Comparison of ENCODE assay signal across 4 cellular contexts in the genomic region with DNA sequence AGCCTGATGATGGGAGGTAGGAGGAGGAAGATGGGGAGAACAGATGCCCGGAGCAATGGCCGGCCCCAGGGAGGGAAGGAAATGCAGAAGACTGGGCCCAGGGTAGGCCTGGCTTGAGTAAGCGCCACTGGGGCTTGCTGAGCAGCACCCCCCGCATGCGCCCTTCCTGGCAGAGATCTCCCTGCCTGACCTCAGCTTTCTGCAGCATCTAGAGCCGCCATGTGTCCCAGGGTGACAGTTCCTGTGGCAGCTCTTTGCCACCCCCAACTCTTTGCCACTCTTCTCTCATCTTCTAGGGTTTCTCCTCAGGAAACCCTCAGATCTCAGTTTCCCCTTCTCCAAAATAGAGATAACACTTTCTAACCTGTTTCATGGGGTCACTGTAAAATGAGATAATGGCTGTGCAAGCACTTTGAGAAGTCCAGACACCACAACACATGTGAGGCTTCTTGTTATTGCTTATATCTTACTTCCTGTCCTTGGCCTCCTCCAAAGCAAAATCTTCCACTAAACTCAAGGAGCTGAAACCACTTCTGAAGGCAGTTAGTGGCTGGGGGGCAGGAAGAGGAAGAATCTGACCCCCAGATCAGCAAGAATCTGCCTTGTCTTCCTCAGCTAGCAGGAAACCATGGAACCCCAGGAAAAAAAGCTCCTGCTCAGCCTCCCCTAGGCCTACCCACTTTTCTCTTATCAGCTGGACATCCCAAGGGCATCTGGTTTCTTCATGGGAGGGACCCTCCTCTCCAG.
TF ChIP-seq lines count a peak whose summit lies in the region.

No MANE protein-coding gene starts in this region.

TF ChIP-seq in SK-N-SH, 30 proteins besides CTCF, POLR2A, EP300 and RAD21:
- TF ChIP-seq JUND (IDR thresholded peaks at IDR 0.05) (no peak), RCOR1 (IDR thresholded peaks at IDR 0.05; ENCODE audit: low read length) (no peak), RFX5 (IDR thresholded peaks at IDR 0.05; ENCODE audit: low read length) (no peak), RXRA (IDR thresholded peaks at IDR 0.05; ENCODE audit: borderline replicate concordance, low read depth) (no peak), CHD2 (IDR thresholded peaks at IDR 0.05; ENCODE audit: low read length, partially characterized antibody) (no peak)
- TF ChIP-seq, protein P1, sequence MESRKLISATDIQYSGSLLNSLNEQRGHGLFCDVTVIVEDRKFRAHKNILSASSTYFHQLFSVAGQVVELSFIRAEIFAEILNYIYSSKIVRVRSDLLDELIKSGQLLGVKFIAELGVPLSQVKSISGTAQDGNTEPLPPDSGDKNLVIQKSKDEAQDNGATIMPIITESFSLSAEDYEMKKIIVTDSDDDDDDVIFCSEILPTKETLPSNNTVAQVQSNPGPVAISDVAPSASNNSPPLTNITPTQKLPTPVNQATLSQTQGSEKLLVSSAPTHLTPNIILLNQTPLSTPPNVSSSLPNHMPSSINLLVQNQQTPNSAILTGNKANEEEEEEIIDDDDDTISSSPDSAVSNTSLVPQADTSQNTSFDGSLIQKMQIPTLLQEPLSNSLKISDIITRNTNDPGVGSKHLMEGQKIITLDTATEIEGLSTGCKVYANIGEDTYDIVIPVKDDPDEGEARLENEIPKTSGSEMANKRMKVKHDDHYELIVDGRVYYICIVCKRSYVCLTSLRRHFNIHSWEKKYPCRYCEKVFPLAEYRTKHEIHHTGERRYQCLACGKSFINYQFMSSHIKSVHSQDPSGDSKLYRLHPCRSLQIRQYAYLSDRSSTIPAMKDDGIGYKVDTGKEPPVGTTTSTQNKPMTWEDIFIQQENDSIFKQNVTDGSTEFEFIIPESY (IDR thresholded peaks at IDR 0.05; ENCODE audit: borderline replicate concordance, low read depth): no peak
- TF ChIP-seq, protein P2, sequence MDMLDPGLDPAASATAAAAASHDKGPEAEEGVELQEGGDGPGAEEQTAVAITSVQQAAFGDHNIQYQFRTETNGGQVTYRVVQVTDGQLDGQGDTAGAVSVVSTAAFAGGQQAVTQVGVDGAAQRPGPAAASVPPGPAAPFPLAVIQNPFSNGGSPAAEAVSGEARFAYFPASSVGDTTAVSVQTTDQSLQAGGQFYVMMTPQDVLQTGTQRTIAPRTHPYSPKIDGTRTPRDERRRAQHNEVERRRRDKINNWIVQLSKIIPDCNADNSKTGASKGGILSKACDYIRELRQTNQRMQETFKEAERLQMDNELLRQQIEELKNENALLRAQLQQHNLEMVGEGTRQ (IDR thresholded peaks at IDR 0.05; ENCODE audit: borderline replicate concordance, low read depth, low read length): no peak

TF ChIP-seq in SK-N-SH treated with all-trans-retinoic acid at 6 μM for 48 hours, 23 proteins besides CTCF, POLR2A, EP300 and RAD21:
- no peak for TF ChIP-seq BACH2 (CRISPR knock-in tag; IDR thresholded peaks at IDR 0.05; ENCODE audit: borderline replicate concordance)
- no peak for TF ChIP-seq ZNF70 (CRISPR knock-in tag; IDR thresholded peaks at IDR 0.05)
- TF ChIP-seq TCF4 (CRISPR knock-in tag; IDR thresholded peaks at IDR 0.05; ENCODE audit: borderline replicate concordance): no peak
- TF ChIP-seq, protein P3, sequence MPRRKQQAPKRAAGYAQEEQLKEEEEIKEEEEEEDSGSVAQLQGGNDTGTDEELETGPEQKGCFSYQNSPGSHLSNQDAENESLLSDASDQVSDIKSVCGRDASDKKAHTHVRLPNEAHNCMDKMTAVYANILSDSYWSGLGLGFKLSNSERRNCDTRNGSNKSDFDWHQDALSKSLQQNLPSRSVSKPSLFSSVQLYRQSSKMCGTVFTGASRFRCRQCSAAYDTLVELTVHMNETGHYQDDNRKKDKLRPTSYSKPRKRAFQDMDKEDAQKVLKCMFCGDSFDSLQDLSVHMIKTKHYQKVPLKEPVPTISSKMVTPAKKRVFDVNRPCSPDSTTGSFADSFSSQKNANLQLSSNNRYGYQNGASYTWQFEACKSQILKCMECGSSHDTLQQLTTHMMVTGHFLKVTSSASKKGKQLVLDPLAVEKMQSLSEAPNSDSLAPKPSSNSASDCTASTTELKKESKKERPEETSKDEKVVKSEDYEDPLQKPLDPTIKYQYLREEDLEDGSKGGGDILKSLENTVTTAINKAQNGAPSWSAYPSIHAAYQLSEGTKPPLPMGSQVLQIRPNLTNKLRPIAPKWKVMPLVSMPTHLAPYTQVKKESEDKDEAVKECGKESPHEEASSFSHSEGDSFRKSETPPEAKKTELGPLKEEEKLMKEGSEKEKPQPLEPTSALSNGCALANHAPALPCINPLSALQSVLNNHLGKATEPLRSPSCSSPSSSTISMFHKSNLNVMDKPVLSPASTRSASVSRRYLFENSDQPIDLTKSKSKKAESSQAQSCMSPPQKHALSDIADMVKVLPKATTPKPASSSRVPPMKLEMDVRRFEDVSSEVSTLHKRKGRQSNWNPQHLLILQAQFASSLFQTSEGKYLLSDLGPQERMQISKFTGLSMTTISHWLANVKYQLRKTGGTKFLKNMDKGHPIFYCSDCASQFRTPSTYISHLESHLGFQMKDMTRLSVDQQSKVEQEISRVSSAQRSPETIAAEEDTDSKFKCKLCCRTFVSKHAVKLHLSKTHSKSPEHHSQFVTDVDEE (CRISPR knock-in tag; IDR thresholded peaks at IDR 0.05): no peak
- no peak for TF ChIP-seq ARNTL (CRISPR knock-in tag; IDR thresholded peaks at IDR 0.05; ENCODE audit: borderline replicate concordance, low read depth)
- TF ChIP-seq ZNF565 (CRISPR knock-in tag; conservative IDR thresholded peaks at IDR 0.05; ENCODE audit: low read depth): no peak
- no peak for TF ChIP-seq OSR1 (CRISPR knock-in tag; IDR thresholded peaks at IDR 0.05)
- TF ChIP-seq ZFP3 (CRISPR knock-in tag; IDR thresholded peaks at IDR 0.05): no peak
- no peak for TF ChIP-seq ZC3H10 (CRISPR knock-in tag; IDR thresholded peaks at IDR 0.05)
- TF ChIP-seq ZNF8 (CRISPR knock-in tag; IDR thresholded peaks at IDR 0.05): no peak
- TF ChIP-seq, protein P4, sequence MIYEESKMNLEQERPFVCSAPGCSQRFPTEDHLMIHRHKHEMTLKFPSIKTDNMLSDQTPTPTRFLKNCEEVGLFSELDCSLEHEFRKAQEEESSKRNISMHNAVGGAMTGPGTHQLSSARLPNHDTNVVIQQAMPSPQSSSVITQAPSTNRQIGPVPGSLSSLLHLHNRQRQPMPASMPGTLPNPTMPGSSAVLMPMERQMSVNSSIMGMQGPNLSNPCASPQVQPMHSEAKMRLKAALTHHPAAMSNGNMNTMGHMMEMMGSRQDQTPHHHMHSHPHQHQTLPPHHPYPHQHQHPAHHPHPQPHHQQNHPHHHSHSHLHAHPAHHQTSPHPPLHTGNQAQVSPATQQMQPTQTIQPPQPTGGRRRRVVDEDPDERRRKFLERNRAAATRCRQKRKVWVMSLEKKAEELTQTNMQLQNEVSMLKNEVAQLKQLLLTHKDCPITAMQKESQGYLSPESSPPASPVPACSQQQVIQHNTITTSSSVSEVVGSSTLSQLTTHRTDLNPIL (CRISPR knock-in tag; IDR thresholded peaks at IDR 0.05; ENCODE audit: low read depth): no peak
- no peak for TF ChIP-seq TOX (CRISPR knock-in tag; IDR thresholded peaks at IDR 0.05; ENCODE audit: borderline replicate concordance)

TF ChIP-seq in liver, 16 proteins besides CTCF, POLR2A, EP300 and RAD21 (continues in another document):
- TF ChIP-seq TAF1 (conservative IDR thresholded peaks at IDR 0.05) (no peak), YY1 (IDR thresholded peaks at IDR 0.05) (no peak), RXRA (IDR thresholded peaks at IDR 0.05) (no peak), GABPA (IDR thresholded peaks at IDR 0.05 in 1 of 2, conservative IDR thresholded peaks at IDR 0.05 in 1 of 2) (no peak), SP1 (IDR thresholded peaks at IDR 0.05) (no peak), HNF4G (IDR thresholded peaks at IDR 0.05) (no peak), JUND (IDR thresholded peaks at IDR 0.05) (no peak), EGR1 (IDR thresholded peaks at IDR 0.05; ENCODE audit: low read depth in 2 of 2) (no peak), FOXA1 (IDR thresholded peaks at IDR 0.05) (no peak)
- TF ChIP-seq, protein P5, sequence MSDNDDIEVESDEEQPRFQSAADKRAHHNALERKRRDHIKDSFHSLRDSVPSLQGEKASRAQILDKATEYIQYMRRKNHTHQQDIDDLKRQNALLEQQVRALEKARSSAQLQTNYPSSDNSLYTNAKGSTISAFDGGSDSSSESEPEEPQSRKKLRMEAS (IDR thresholded peaks at IDR 0.05): no peak
- TF ChIP-seq, protein P1 (IDR thresholded peaks at IDR 0.05): no peak
- TF ChIP-seq, protein P6, sequence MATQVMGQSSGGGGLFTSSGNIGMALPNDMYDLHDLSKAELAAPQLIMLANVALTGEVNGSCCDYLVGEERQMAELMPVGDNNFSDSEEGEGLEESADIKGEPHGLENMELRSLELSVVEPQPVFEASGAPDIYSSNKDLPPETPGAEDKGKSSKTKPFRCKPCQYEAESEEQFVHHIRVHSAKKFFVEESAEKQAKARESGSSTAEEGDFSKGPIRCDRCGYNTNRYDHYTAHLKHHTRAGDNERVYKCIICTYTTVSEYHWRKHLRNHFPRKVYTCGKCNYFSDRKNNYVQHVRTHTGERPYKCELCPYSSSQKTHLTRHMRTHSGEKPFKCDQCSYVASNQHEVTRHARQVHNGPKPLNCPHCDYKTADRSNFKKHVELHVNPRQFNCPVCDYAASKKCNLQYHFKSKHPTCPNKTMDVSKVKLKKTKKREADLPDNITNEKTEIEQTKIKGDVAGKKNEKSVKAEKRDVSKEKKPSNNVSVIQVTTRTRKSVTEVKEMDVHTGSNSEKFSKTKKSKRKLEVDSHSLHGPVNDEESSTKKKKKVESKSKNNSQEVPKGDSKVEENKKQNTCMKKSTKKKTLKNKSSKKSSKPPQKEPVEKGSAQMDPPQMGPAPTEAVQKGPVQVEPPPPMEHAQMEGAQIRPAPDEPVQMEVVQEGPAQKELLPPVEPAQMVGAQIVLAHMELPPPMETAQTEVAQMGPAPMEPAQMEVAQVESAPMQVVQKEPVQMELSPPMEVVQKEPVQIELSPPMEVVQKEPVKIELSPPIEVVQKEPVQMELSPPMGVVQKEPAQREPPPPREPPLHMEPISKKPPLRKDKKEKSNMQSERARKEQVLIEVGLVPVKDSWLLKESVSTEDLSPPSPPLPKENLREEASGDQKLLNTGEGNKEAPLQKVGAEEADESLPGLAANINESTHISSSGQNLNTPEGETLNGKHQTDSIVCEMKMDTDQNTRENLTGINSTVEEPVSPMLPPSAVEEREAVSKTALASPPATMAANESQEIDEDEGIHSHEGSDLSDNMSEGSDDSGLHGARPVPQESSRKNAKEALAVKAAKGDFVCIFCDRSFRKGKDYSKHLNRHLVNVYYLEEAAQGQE (IDR thresholded peaks at IDR 0.05): no peak

TF ChIP-seq in HepG2, 621 proteins besides CTCF, POLR2A, EP300 and RAD21:
- TF ChIP-seq, protein P7, sequence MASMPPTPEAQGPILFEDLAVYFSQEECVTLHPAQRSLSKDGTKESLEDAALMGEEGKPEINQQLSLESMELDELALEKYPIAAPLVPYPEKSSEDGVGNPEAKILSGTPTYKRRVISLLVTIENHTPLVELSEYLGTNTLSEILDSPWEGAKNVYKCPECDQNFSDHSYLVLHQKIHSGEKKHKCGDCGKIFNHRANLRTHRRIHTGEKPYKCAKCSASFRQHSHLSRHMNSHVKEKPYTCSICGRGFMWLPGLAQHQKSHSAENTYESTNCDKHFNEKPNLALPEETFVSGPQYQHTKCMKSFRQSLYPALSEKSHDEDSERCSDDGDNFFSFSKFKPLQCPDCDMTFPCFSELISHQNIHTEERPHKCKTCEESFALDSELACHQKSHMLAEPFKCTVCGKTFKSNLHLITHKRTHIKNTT (CRISPR knock-in tag; IDR thresholded peaks at IDR 0.05): no peak
- TF ChIP-seq, protein P8, sequence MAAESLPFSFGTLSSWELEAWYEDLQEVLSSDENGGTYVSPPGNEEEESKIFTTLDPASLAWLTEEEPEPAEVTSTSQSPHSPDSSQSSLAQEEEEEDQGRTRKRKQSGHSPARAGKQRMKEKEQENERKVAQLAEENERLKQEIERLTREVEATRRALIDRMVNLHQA (CRISPR knock-in tag; IDR thresholded peaks at IDR 0.05): no peak
